1 cellular context compared by ENCODE assay signal in genomic region chr7:128829391-128830166, GRCh38.
TF ChIP-seq lines count a peak whose summit lies in the region.

No MANE protein-coding gene starts in this region.

TF ChIP-seq in K562, 482 proteins besides CTCF, POLR2A, EP300 and RAD21 (continued from another document):
- TF ChIP-seq PKNOX1 (IDR thresholded peaks at IDR 0.05) (peak; percentile 72), SMARCE1 (IDR thresholded peaks at IDR 0.05) (peak; percentile 60; the same call in 1 of the 2 replicates), NFIC (IDR thresholded peaks at IDR 0.05) (peak; percentile 40; the same call in 1 of the 2 replicates), ZNF444 (CRISPR knock-in tag; IDR thresholded peaks at IDR 0.05) (no peak), JUN (IDR thresholded peaks at IDR 0.05; ENCODE audit: borderline replicate concordance, low read depth, low read length) (peak; percentile 79; the same call in 1 of the 2 replicates), JUN (CRISPR knock-in tag; IDR thresholded peaks at IDR 0.05; ENCODE audit: borderline replicate concordance) (no peak), CBX1 (IDR thresholded peaks at IDR 0.05; ENCODE audit: low read depth) (0 out of 2 replicates have a peak, but pooled peaks have one; percentile 4), ZNF561 (CRISPR knock-in tag; conservative IDR thresholded peaks at IDR 0.05) (no peak), GATAD2A (IDR thresholded peaks at IDR 0.05) (peak; percentile 83), E2F5 (CRISPR knock-in tag; IDR thresholded peaks at IDR 0.05) (no peak), ZNF589 (CRISPR knock-in tag; IDR thresholded peaks at IDR 0.05; ENCODE audit: low read depth) (peak; percentile 33; the same call in 1 of the 2 replicates), KLF1 (tag; IDR thresholded peaks at IDR 0.05) (no peak), NRF1 (conservative IDR thresholded peaks at IDR 0.05 in 1 of 2, IDR thresholded peaks at IDR 0.05 in 1 of 2) (peak in 1 of 2 experiments; percentile 35; a peak in 1 of 4 replicates)
